Comparison of ENCODE assay signal across 19 cellular contexts in genomic region chr4:82629238-82630000, GRCh38.
DNase-seq lines count a peak whose midpoint lies in the region; ATAC-seq and TF ChIP-seq lines count a peak whose summit lies in the region.
"Had no signal": no experiment of that assay in that cellular context is flagged by ENCODE, and none has a peak within 500 bp of the region (broad histone marks: within the 10 kb centered on the region; RNA-seq: fewer than 3 reads in every experiment).

No MANE protein-coding gene starts in this region.

- ATAC-seq in HG03196 (IDR thresholded peaks at IDR 0.05; ENCODE audit: unreplicated experiment), result no peak
- ATAC-seq: activated CD8-positive, alpha-beta T cell treated with anti-CD3 and anti-CD28 coated beads for 36 hours; activated naive CD8-positive, alpha-beta T cell treated with anti-CD3 and anti-CD28 coated beads, Interleukin-2, amount 50 U/mL, for 24 hours; activated T-cell treated with anti-CD3 and anti-CD28 coated beads, Interleukin-2, amount 50 U/mL, for 72 hours had no signal

- peak; percentile 19 for DNase-seq in AG10803 (ENCODE audit: low read depth)
- peak; percentile 43 for DNase-seq in HT1080 (ENCODE audit: low read depth)
- peak; percentile 45 to 52 for DNase-seq in cardiac fibroblast (ENCODE audit: low read depth in 2 of 2)
- DNase-seq in kidney tubule cell (ENCODE audit: low spot score), result peak; percentile 36
- DNase-seq in COLO668 (lab: John Stamatoyannopoulos, UW; ENCODE audit: unreplicated experiment), result no peak
- DNase-seq in T-helper 1 cell, result no peak
- DNase-seq in AG08396 (ENCODE audit: low spot score), result no peak
- DNase-seq: ACHN; activated CD8-positive, alpha-beta T cell treated with anti-CD3 and anti-CD28 coated beads for 36 hours; activated naive CD8-positive, alpha-beta T cell treated with anti-CD3 and anti-CD28 coated beads, Interleukin-2, amount 50 U/mL, for 24 hours; activated T-cell treated with anti-CD3 and anti-CD28 coated beads, Interleukin-2, amount 50 U/mL, for 72 hours; Caco-2; Kasumi-1; NCI-H1694 treated with DMSO at 0.1 percent for 48 hours; NCI-H446 treated with DMSO at 0.1 percent for 48 hours; pancreas; spleen had no signal

- TF ChIP-seq CTCF in AG10803 (conservative IDR thresholded peaks at IDR 0.05; ENCODE audit: low read length) (no peak), cardiac fibroblast (IDR thresholded peaks at IDR 0.05; ENCODE audit: low read depth, low read length) (no peak)

- H3K4me3 ChIP-seq in AG10803 (ENCODE audit: low read length), result no peak overlapping the region
- no peak overlapping the region for H3K4me3 ChIP-seq in cardiac fibroblast (replicated peaks in 1 of 2; ENCODE audit: low read depth in 2 of 2, low read length in 2 of 2)
- H3K4me3 ChIP-seq: pancreas, spleen, vagina had no signal

Comparison
In these comparisons a context has a peak if more than half of its experiments do, and no peak if none do; other contexts are left out.
1. DNase-seq: peak in AG10803 (single experiment), HT1080 (single experiment), cardiac fibroblast (2 of 2) and kidney tubule cell (single experiment); none in COLO668 (single experiment), T-helper 1 cell (0 of 5) and AG08396 (single experiment).